In the genomic region with DNA sequence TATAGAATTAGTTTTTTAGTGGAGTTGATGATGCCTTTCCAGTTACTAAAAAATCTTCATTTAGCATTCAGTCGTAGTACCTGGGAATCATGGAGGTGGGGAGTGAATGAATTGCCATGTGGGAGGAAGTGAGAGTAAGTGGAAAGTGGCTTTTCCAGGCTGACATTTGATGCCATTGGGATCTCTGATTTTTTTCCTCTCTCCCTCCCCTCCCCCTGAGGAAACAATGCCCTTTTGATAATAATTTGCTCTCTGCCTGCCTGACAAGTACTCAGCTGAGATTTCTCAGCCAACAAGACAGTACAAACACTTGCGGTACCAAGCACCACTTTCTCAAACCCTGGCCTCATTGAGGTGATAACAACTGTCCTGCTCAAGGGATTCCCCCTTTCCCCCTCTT, we compare ENCODE assay signal across 9 cellular contexts. TPM values are rescaled to one million over a fixed set of nuclear protein-coding genes. Genes with fewer than 3 reads are reported as not detected.
A peak's percentile ranks its signal among the peaks of the same experiment; 100 is the strongest.
DNase-seq lines count a peak whose midpoint lies in the region; ATAC-seq and TF ChIP-seq lines count a peak whose summit lies in the region.
"Had no signal": no experiment of that assay in that cellular context is flagged by ENCODE, and none has a peak within 500 bp of the region (broad histone marks: within the 10 kb centered on the region; RNA-seq: fewer than 3 reads in every experiment).

No MANE protein-coding gene starts in this region.

- H3K27ac ChIP-seq in smooth muscle cell (ENCODE audit: low read depth) = peak overlapping the region; percentile 30

- no peak overlapping the region for H3K9ac ChIP-seq in smooth muscle cell (ENCODE audit: low read depth)

- H3K27me3 ChIP-seq in smooth muscle cell (ENCODE audit: low read depth) = no peaks in the 10 kb centered on the region
- H3K27me3 ChIP-seq: neutrophil had no signal

- H3K4me1 ChIP-seq in smooth muscle cell (ENCODE audit: low read depth) = peaks cover 11% of the 10 kb centered on the region

- intact Hi-C loops in activated B cell treated with CpG ODN at 0.5 μM for 24 hours (cut with micrococcal nuclease) = no loop called here

- peaks cover 64% of the 10 kb centered on the region for H4K20me1 ChIP-seq in smooth muscle cell (ENCODE audit: low read depth)

- CTCF ChIA-PET in activated B cell treated with CpG ODN at 0.5 μM for 24 hours (lab: Charles Lee) = interaction anchor here (1.1 kb wide), 1 partner anchor 26 kb away, joined by 4 read pairs; no protein-coding TSS in a partner anchor

- peaks cover 84% of the 10 kb centered on the region for H3K79me2 ChIP-seq in smooth muscle cell (ENCODE audit: low read depth)

- TF ChIP-seq CTCF in activated B cell treated with CpG ODN at 0.5 μM for 24 hours (IDR thresholded peaks at IDR 0.05) (no peak), fibroblast of mammary gland (conservative IDR thresholded peaks at IDR 0.05; ENCODE audit: control insufficient read depth, insufficient read depth, low read depth, low read length) (no peak), smooth muscle cell (IDR thresholded peaks at IDR 0.05; ENCODE audit: borderline replicate concordance, insufficient read depth, poor library complexity, severe bottlenecking) (no peak)

- peaks cover 2% of the 10 kb centered on the region for H3K36me3 ChIP-seq in smooth muscle cell (ENCODE audit: low read depth)

- H3K4me1 Mint-ChIP-seq in T-helper 2 cell treated with Interferon-gamma antibody and Interleukin-4, amounts not matched to agents 5 μg/mL and 100 μg/mL, for 36 hours (ENCODE audit: low read depth) = peaks cover 54% of the 10 kb centered on the region
- peaks cover 70% of the 10 kb centered on the region for H3K4me1 Mint-ChIP-seq in activated B cell treated with CpG ODN at 0.5 μM for 24 hours

- POLR2A ChIA-PET in activated B cell treated with CpG ODN at 0.5 μM for 24 hours (lab: Charles Lee) = interaction anchor here (1.2 to 3.4 kb wide), 3 partner anchors 17 to 34 kb away, joined by 4 to 103 read pairs (median 4); partner anchors contain the start of genes ATP5MC1 and SNF8

- DNase-seq in T-helper 2 cell treated with Interferon-gamma antibody and Interleukin-4, amounts not matched to agents 5 μg/mL and 100 μg/mL, for 36 hours (ENCODE audit: low spot score) = no peak
- DNase-seq in T-helper 2 cell (no peak), activated B cell treated with CpG ODN at 0.5 μM for 24 hours (no peak), fibroblast of mammary gland (ENCODE audit: low read depth) (no peak), smooth muscle cell (lab: John Stamatoyannopoulos, UW; ENCODE audit: unreplicated experiment) (no peak), T-helper 9 cell (no peak), kidney tubule cell (ENCODE audit: low spot score) (no peak)

- ATAC-seq in activated B cell treated with CpG ODN at 0.5 μM for 24 hours (ENCODE audit: low read depth) (no peak), HG02610 (IDR thresholded peaks at IDR 0.05; ENCODE audit: unreplicated experiment) (no peak)

- no peak overlapping the region for H2AFZ ChIP-seq in smooth muscle cell (ENCODE audit: low read depth)

- no peaks in the 10 kb centered on the region for H3K9me3 ChIP-seq in smooth muscle cell (replicated peaks; ENCODE audit: low read depth)
- H3K9me3 ChIP-seq: neutrophil had no signal

- H3K27me3 Mint-ChIP-seq in T-helper 2 cell treated with Interferon-gamma antibody and Interleukin-4, amounts not matched to agents 5 μg/mL and 100 μg/mL, for 36 hours (ENCODE audit: low read depth) = no peaks in the 10 kb centered on the region
- no peaks in the 10 kb centered on the region for H3K27me3 Mint-ChIP-seq in activated B cell treated with CpG ODN at 0.5 μM for 24 hours

- H3K4me3 Mint-ChIP-seq in T-helper 2 cell treated with Interferon-gamma antibody and Interleukin-4, amounts not matched to agents 5 μg/mL and 100 μg/mL, for 36 hours = peak overlapping the region; percentile 99
- peak overlapping the region; percentile 96 for H3K4me3 Mint-ChIP-seq in activated B cell treated with CpG ODN at 0.5 μM for 24 hours

- H3K4me3 ChIP-seq in fibroblast of mammary gland (ENCODE audit: control insufficient read depth, low read depth, low read length) (peak overlapping the region; percentile 84), smooth muscle cell (no peak overlapping the region)

- H3K9me3 Mint-ChIP-seq in T-helper 2 cell treated with Interferon-gamma antibody and Interleukin-4, amounts not matched to agents 5 μg/mL and 100 μg/mL, for 36 hours = no peaks in the 10 kb centered on the region
- no peaks in the 10 kb centered on the region for H3K9me3 Mint-ChIP-seq in activated B cell treated with CpG ODN at 0.5 μM for 24 hours

- H3K36me3 Mint-ChIP-seq in T-helper 2 cell treated with Interferon-gamma antibody and Interleukin-4, amounts not matched to agents 5 μg/mL and 100 μg/mL, for 36 hours (ENCODE audit: low read depth) = peaks cover 46% of the 10 kb centered on the region
- peaks cover 59% of the 10 kb centered on the region for H3K36me3 Mint-ChIP-seq in activated B cell treated with CpG ODN at 0.5 μM for 24 hours (ENCODE audit: low read depth)

- H3K27ac Mint-ChIP-seq in T-helper 2 cell treated with Interferon-gamma antibody and Interleukin-4, amounts not matched to agents 5 μg/mL and 100 μg/mL, for 36 hours = peak overlapping the region; percentile 21
- H3K27ac Mint-ChIP-seq in activated B cell treated with CpG ODN at 0.5 μM for 24 hours = peak overlapping the region; percentile 88

- peaks cover 7% of the 10 kb centered on the region for H3F3A ChIP-seq in smooth muscle cell (ENCODE audit: low read depth)

- peak overlapping the region; percentile 97 for H3K4me2 ChIP-seq in smooth muscle cell

- WGBS in smooth muscle cell (ENCODE audit: low lambda C conversion rate) = 79% methylated on average over 2 of the region's 2 CpGs

RNA-seq across cellular contexts. Expression of gene UBE2Z, which starts 2.2 kb away (rescaled TPM):
- total RNA-seq in activated B cell treated with CpG ODN at 0.5 μM for 24 hours (121 and 154 TPM in 2 replicates), smooth muscle cell (67.5 and 82.5 TPM in 2 replicates)
- polyA plus RNA-seq in smooth muscle cell = 73.2 and 74.3 TPM in 2 replicates

RNA-seq across cellular contexts. Expression of gene ATP5MC1, which starts 17.8 kb away (rescaled TPM):
- total RNA-seq in activated B cell treated with CpG ODN at 0.5 μM for 24 hours = 130 and 136 TPM in 2 replicates
- total RNA-seq in smooth muscle cell = 119 and 131 TPM in 2 replicates
- 229 and 232 TPM in 2 replicates for polyA plus RNA-seq in smooth muscle cell

RNA-seq across cellular contexts. Expression of gene SNF8, which starts 34.3 kb away (rescaled TPM):
- 129 and 130 TPM in 2 replicates for total RNA-seq in activated B cell treated with CpG ODN at 0.5 μM for 24 hours
- total RNA-seq in smooth muscle cell = 69.0 and 69.6 TPM in 2 replicates
- polyA plus RNA-seq in smooth muscle cell = 260 and 263 TPM in 2 replicates

RNA-seq across cellular contexts. Expression of gene GIP, which starts 58.0 kb away (rescaled TPM):
- not detected in 2 replicates for total RNA-seq in activated B cell treated with CpG ODN at 0.5 μM for 24 hours
- not detected in 2 replicates for total RNA-seq in smooth muscle cell
- polyA plus RNA-seq in smooth muscle cell = 1.6 and 1.9 TPM in 2 replicates
